In the genomic region with DNA sequence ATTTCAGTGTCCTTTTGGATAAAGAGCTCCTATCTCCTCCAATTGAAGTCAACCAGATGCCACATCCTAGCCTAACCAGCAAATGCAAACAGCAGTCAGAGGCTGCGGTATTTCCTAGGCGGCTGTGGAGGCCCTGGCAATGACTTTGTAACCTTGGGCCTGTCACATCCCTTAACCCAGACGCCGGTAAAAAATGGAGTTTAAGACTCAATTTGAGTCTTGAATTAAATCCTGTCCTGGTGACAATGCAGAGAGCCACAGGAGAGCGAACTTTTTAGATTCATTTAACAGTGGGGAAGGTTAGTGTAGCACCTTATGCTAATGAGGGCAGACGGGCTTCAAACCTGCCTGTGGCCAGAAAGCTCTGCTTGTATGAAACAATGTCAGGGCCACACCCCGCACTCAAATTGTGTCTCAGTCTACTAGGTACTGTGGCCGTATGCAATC, we compare ENCODE assay signal across 8 cellular contexts. TPM values are rescaled to one million over a fixed set of nuclear protein-coding genes. Genes with fewer than 3 reads are reported as not detected.
DNase-seq lines count a peak whose midpoint lies in the region; ATAC-seq and TF ChIP-seq lines count a peak whose summit lies in the region.

No MANE protein-coding gene starts in this region.

- intact Hi-C loops in posterior cingulate gyrus (cut with DNase I) (no loop called here), lower leg skin (cut with DNase I; ENCODE audit: low total_unique reads) (no loop called here)

- peak overlapping the region; percentile 61; the same call in 1 of the 2 replicates for H3K27ac ChIP-seq in VCaP

- DNase-seq in activated T-cell treated with anti-CD3 and anti-CD28 coated beads for 24 hours (ENCODE audit: low read depth) (peak; percentile 10), activated T-cell treated with anti-CD3 and anti-CD28 coated beads for 4 hours (no peak), fibroblast of peridontal ligament (ENCODE audit: extremely low read depth) (peak; percentile 27), posterior cingulate gyrus (no peak), lower leg skin (ENCODE audit: low spot score in 2 of 2) (no peak)
- DNase-seq in stimulated activated naive B cell treated with anti-CD40 and anti-IgM and Interleukin-4, amounts not matched to agents 10 μg/mL and 1 μg/mL and 100 μg/mL, for 72 hours, result no peak

- peaks cover 3 to 5% of the 10 kb centered on the region in 2 donors for H3K36me3 Mint-ChIP-seq in stimulated activated naive B cell treated with anti-CD40 and anti-IgM and Interleukin-4, amounts not matched to agents 10 μg/mL and 1 μg/mL and 100 μg/mL, for 72 hours

- no peak for ATAC-seq in stimulated activated naive B cell treated with anti-CD40 and anti-IgM and Interleukin-4, amounts not matched to agents 10 μg/mL and 1 μg/mL and 100 μg/mL, for 72 hours (replicated peaks)
- no peak for ATAC-seq in GM21526 (IDR thresholded peaks at IDR 0.05; ENCODE audit: low FRiP score, unreplicated experiment)

- H3K27me3 Mint-ChIP-seq in stimulated activated naive B cell treated with anti-CD40 and anti-IgM and Interleukin-4, amounts not matched to agents 10 μg/mL and 1 μg/mL and 100 μg/mL, for 72 hours, result no peaks in the 10 kb centered on the region

- WGBS in lower leg skin, 2 donors, result 53 to 62% methylated on average over 8 of the region's 8 CpGs

- peaks cover 21 to 47% of the 10 kb centered on the region in 2 donors for H3K4me1 Mint-ChIP-seq in stimulated activated naive B cell treated with anti-CD40 and anti-IgM and Interleukin-4, amounts not matched to agents 10 μg/mL and 1 μg/mL and 100 μg/mL, for 72 hours

- no peak overlapping the region for H3K4me3 ChIP-seq in lower leg skin (ENCODE audit: low read depth, poor library complexity, severe bottlenecking)

- TF ChIP-seq CTCF in VCaP (conservative IDR thresholded peaks at IDR 0.05) (no peak), lower leg skin (IDR thresholded peaks at IDR 0.05) (no peak)

- peaks cover 0 to 3% of the 10 kb centered on the region in 2 donors for H3K9me3 Mint-ChIP-seq in stimulated activated naive B cell treated with anti-CD40 and anti-IgM and Interleukin-4, amounts not matched to agents 10 μg/mL and 1 μg/mL and 100 μg/mL, for 72 hours

- no peak overlapping the region for H3K27ac Mint-ChIP-seq in stimulated activated naive B cell treated with anti-CD40 and anti-IgM and Interleukin-4, amounts not matched to agents 10 μg/mL and 1 μg/mL and 100 μg/mL, for 72 hours

- H3K4me3 Mint-ChIP-seq in stimulated activated naive B cell treated with anti-CD40 and anti-IgM and Interleukin-4, amounts not matched to agents 10 μg/mL and 1 μg/mL and 100 μg/mL, for 72 hours, result peak overlapping the region; percentile 73 to 82

- no peak for TF ChIP-seq POLR2A in lower leg skin (IDR thresholded peaks at IDR 0.05)

RNA-seq across cellular contexts. Expression of a gene that starts 1.3 kb away (rescaled TPM):
- total RNA-seq in lower leg skin, result 10 to 100 TPM; 13.2 to 24.3 (median 15.4) TPM

Comparison
In these comparisons a context has a peak if more than half of its experiments do, and no peak if none do; other contexts are left out.
1. DNase-seq: peak in activated T-cell treated with anti-CD3 and anti-CD28 coated beads for 24 hours (single experiment) and fibroblast of peridontal ligament (single experiment); none in activated T-cell treated with anti-CD3 and anti-CD28 coated beads for 4 hours (single experiment), stimulated activated naive B cell treated with anti-CD40 and anti-IgM and Interleukin-4, amounts not matched to agents 10 μg/mL and 1 μg/mL and 100 μg/mL, for 72 hours (single experiment), posterior cingulate gyrus (0 of 10) and lower leg skin (0 of 2).